8 cellular contexts compared by ENCODE assay signal in genomic region chr2:28681216-28681981, GRCh38.
A peak's percentile ranks its signal among the peaks of the same experiment; 100 is the strongest.
DNase-seq lines count a peak whose midpoint lies in the region; ATAC-seq and TF ChIP-seq lines count a peak whose summit lies in the region.

No MANE protein-coding gene starts in this region.

- intact Hi-C loops in activated naive CD4-positive, alpha-beta T cell treated with anti-CD3 and anti-CD28 coated beads for 36 hours (cut with micrococcal nuclease), result loop anchor here (1.0 to 2.0 kb wide), 6 partner anchors 25 to 87 kb away; partner anchors contain the start of gene PPP1CB

- H3K36me3 Mint-ChIP-seq in activated naive CD4-positive, alpha-beta T cell treated with anti-CD3 and anti-CD28 coated beads for 36 hours (ENCODE audit: low read depth), result no peaks in the 10 kb centered on the region
- H3K36me3 Mint-ChIP-seq in mesothelial cell of epicardium, result no peaks in the 10 kb centered on the region

- H3K4me3 ChIP-seq in HEK293 (ENCODE audit: low read depth, low read length), result no peak overlapping the region

- peak; percentile 78 for DNase-seq in GM10266 (ENCODE audit: extremely low spot score)
- peak; percentile 82 for DNase-seq in activated naive CD4-positive, alpha-beta T cell treated with anti-CD3 and anti-CD28 coated beads for 36 hours
- no peak for DNase-seq in mesothelial cell of epicardium (ENCODE audit: low spot score in 2 of 2, unreplicated experiment in 2 of 2)
- DNase-seq in stimulated activated naive CD8-positive, alpha-beta T cell treated with anti-CD3 and anti-CD28 coated beads, Interleukin-15, amount 100 ng/mL, for 72 hours, result peak; percentile 57 to 84
- DNase-seq in NCI-H2171 (lab: John Stamatoyannopoulos, UW), result no peak
- DNase-seq in inferior parietal cortex (ENCODE audit: extremely low spot score), result no peak

- H3K27ac Mint-ChIP-seq in activated naive CD4-positive, alpha-beta T cell treated with anti-CD3 and anti-CD28 coated beads for 36 hours, result peak overlapping the region; percentile 86
- H3K27ac Mint-ChIP-seq in mesothelial cell of epicardium, result peak overlapping the region; percentile 94
- peak overlapping the region; percentile 95 to 97 for H3K27ac Mint-ChIP-seq in stimulated activated naive CD8-positive, alpha-beta T cell treated with anti-CD3 and anti-CD28 coated beads, Interleukin-15, amount 100 ng/mL, for 72 hours

- peak overlapping the region; percentile 33 for H3K4me3 Mint-ChIP-seq in activated naive CD4-positive, alpha-beta T cell treated with anti-CD3 and anti-CD28 coated beads for 36 hours
- no peak overlapping the region for H3K4me3 Mint-ChIP-seq in mesothelial cell of epicardium
- H3K4me3 Mint-ChIP-seq in stimulated activated naive CD8-positive, alpha-beta T cell treated with anti-CD3 and anti-CD28 coated beads, Interleukin-15, amount 100 ng/mL, for 72 hours, result peak overlapping the region; percentile 42 to 69

- no peaks in the 10 kb centered on the region for H3K9me3 ChIP-seq in HEK293 (ENCODE audit: control insufficient read depth, insufficient read depth, low read depth, low read length)

- H3K4me1 Mint-ChIP-seq in activated naive CD4-positive, alpha-beta T cell treated with anti-CD3 and anti-CD28 coated beads for 36 hours (ENCODE audit: low read depth), result peaks cover 35% of the 10 kb centered on the region
- peaks cover 63% of the 10 kb centered on the region for H3K4me1 Mint-ChIP-seq in mesothelial cell of epicardium
- peaks cover 52% of the 10 kb centered on the region for H3K4me1 Mint-ChIP-seq in stimulated activated naive CD8-positive, alpha-beta T cell treated with anti-CD3 and anti-CD28 coated beads, Interleukin-15, amount 100 ng/mL, for 72 hours

- no peaks in the 10 kb centered on the region for H3K27me3 Mint-ChIP-seq in activated naive CD4-positive, alpha-beta T cell treated with anti-CD3 and anti-CD28 coated beads for 36 hours (ENCODE audit: low read depth)
- no peaks in the 10 kb centered on the region for H3K27me3 Mint-ChIP-seq in mesothelial cell of epicardium (ENCODE audit: low read depth)
- no peaks in the 10 kb centered on the region for H3K27me3 Mint-ChIP-seq in stimulated activated naive CD8-positive, alpha-beta T cell treated with anti-CD3 and anti-CD28 coated beads, Interleukin-15, amount 100 ng/mL, for 72 hours

- ATAC-seq in stimulated activated naive CD8-positive, alpha-beta T cell treated with anti-CD3 and anti-CD28 coated beads, Interleukin-15, amount 100 ng/mL, for 72 hours, result peak; percentile 95

- no peak for TF ChIP-seq CTCF in GM10266 (IDR thresholded peaks at IDR 0.05; ENCODE audit: control insufficient read depth, insufficient read depth, low read depth, missing control alignments)
- no peak for TF ChIP-seq CTCF in HEK293 (tag by site-specific recombination; IDR thresholded peaks at IDR 0.05)
- no peak for TF ChIP-seq CTCF in mesothelial cell of epicardium (IDR thresholded peaks at IDR 0.05; ENCODE audit: unreplicated experiment)

- no peaks in the 10 kb centered on the region for H3K36me3 ChIP-seq in HEK293 (ENCODE audit: control insufficient read depth in 2 of 2, insufficient read depth in 1 of 2, low read length in 2 of 2)

- CTCF ChIA-PET in HEK293 (lab: Yijun Ruan, JAX), result interaction anchor here (1.6 kb wide), 1 partner anchor 87 kb away, joined by 6 read pairs; no protein-coding TSS in a partner anchor
- CTCF ChIA-PET in activated naive CD4-positive, alpha-beta T cell treated with anti-CD3 and anti-CD28 coated beads for 36 hours (lab: Charles Lee), result interaction anchor here (1.3 to 2.0 kb wide), 2 partner anchors 87 kb away, joined by 6 to 7 read pairs; no protein-coding TSS in a partner anchor

- POLR2A ChIA-PET in HEK293 (lab: Yijun Ruan, JAX), result interaction anchor here (1.1 kb wide), 1 partner anchor 10 kb away, joined by 4 read pairs; no protein-coding TSS in a partner anchor

- peaks cover 7% of the 10 kb centered on the region for H3K4me1 ChIP-seq in HEK293 (ENCODE audit: control insufficient read depth, insufficient read depth, low read length)

- no peak overlapping the region for H3K27ac ChIP-seq in HEK293 (ENCODE audit: extremely low read depth, low read depth, low read length)

- no peaks in the 10 kb centered on the region for H3K9me3 Mint-ChIP-seq in activated naive CD4-positive, alpha-beta T cell treated with anti-CD3 and anti-CD28 coated beads for 36 hours
- H3K9me3 Mint-ChIP-seq in mesothelial cell of epicardium, result no peaks in the 10 kb centered on the region
- H3K9me3 Mint-ChIP-seq in stimulated activated naive CD8-positive, alpha-beta T cell treated with anti-CD3 and anti-CD28 coated beads, Interleukin-15, amount 100 ng/mL, for 72 hours, result no peaks in the 10 kb centered on the region

TF ChIP-seq in HEK293, 187 proteins besides CTCF, POLR2A, EP300 and RAD21:
- TF ChIP-seq ZNF560 (tag by site-specific recombination; IDR thresholded peaks at IDR 0.05; ENCODE audit: borderline replicate concordance) (no peak), SP7 (tag by site-specific recombination; IDR thresholded peaks at IDR 0.05) (peak; percentile 100)
- TF ChIP-seq, protein P1, sequence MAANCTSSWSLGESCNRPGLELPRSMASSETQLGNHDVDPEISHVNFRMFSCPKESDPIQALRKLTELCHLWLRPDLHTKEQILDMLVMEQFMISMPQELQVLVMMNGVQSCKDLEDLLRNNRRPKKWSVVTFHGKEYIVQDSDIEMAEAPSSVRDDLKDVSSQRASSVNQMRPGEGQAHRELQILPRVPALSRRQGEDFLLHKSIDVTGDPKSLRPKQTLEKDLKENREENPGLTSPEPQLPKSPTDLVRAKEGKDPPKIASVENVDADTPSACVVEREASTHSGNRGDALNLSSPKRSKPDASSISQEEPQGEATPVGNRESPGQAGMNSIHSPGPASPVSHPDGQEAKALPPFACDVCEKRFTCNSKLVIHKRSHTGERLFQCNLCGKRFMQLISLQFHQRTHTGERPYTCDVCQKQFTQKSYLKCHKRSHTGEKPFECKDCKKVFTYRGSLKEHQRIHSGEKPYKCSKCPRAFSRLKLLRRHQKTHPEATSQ (tag by site-specific recombination; IDR thresholded peaks at IDR 0.05), result no peak

TF ChIP-seq in PFSK-1, 5 proteins besides CTCF, POLR2A, EP300 and RAD21:
- TF ChIP-seq, protein P2, sequence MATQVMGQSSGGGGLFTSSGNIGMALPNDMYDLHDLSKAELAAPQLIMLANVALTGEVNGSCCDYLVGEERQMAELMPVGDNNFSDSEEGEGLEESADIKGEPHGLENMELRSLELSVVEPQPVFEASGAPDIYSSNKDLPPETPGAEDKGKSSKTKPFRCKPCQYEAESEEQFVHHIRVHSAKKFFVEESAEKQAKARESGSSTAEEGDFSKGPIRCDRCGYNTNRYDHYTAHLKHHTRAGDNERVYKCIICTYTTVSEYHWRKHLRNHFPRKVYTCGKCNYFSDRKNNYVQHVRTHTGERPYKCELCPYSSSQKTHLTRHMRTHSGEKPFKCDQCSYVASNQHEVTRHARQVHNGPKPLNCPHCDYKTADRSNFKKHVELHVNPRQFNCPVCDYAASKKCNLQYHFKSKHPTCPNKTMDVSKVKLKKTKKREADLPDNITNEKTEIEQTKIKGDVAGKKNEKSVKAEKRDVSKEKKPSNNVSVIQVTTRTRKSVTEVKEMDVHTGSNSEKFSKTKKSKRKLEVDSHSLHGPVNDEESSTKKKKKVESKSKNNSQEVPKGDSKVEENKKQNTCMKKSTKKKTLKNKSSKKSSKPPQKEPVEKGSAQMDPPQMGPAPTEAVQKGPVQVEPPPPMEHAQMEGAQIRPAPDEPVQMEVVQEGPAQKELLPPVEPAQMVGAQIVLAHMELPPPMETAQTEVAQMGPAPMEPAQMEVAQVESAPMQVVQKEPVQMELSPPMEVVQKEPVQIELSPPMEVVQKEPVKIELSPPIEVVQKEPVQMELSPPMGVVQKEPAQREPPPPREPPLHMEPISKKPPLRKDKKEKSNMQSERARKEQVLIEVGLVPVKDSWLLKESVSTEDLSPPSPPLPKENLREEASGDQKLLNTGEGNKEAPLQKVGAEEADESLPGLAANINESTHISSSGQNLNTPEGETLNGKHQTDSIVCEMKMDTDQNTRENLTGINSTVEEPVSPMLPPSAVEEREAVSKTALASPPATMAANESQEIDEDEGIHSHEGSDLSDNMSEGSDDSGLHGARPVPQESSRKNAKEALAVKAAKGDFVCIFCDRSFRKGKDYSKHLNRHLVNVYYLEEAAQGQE (IDR thresholded peaks at IDR 0.05; ENCODE audit: insufficient read depth in 1 of 2, low read depth in 2 of 2, low read length in 2 of 2), result 0 out of 4 replicates have a peak, but pooled peaks of 1 of the 2 experiments have one; percentile 31
- peak; percentile 8 for TF ChIP-seq FOXP2 (optimal IDR thresholded peaks at IDR 0.05; ENCODE audit: borderline replicate concordance, extremely low read depth, extremely low read length, insufficient read depth)
- no peak for TF ChIP-seq SIN3A (IDR thresholded peaks at IDR 0.05; ENCODE audit: borderline replicate concordance, insufficient read depth, low read length)

Comparison
In these comparisons a context has a peak if more than half of its experiments do, and no peak if none do; other contexts are left out.
1. DNase-seq: peak in GM10266 (single experiment), activated naive CD4-positive, alpha-beta T cell treated with anti-CD3 and anti-CD28 coated beads for 36 hours (single experiment) and stimulated activated naive CD8-positive, alpha-beta T cell treated with anti-CD3 and anti-CD28 coated beads, Interleukin-15, amount 100 ng/mL, for 72 hours (2 of 2); none in mesothelial cell of epicardium (0 of 2), NCI-H2171 (single experiment) and inferior parietal cortex (single experiment).
2. Peak in every context shown above with its lines, with median percentiles within 50 percentile points of each other: H3K27ac Mint-ChIP-seq.